Comparison of ENCODE assay signal across 1 cellular context in genomic region chr5:10494497-10494896, GRCh38. TPM values are rescaled to one million over a fixed set of nuclear protein-coding genes. Genes with fewer than 3 reads are reported as not detected.
"Had no signal": no experiment of that assay in that cellular context is flagged by ENCODE, and none has a peak within 500 bp of the region (broad histone marks: within the 10 kb centered on the region; RNA-seq: fewer than 3 reads in every experiment).

No MANE protein-coding gene starts in this region.

RNA-seq across cellular contexts. Expression of gene ROPN1L, which starts 52.8 kb away (rescaled TPM):
- polyA plus RNA-seq: smooth muscle cell had no signal
